8 cellular contexts compared by ENCODE assay signal in genomic region chr11:82927264-82927880, GRCh38. TPM values are rescaled to one million over a fixed set of nuclear protein-coding genes. Genes with fewer than 3 reads are reported as not detected.
A peak's percentile ranks its signal among the peaks of the same experiment; 100 is the strongest.
DNase-seq lines count a peak whose midpoint lies in the region; ATAC-seq and TF ChIP-seq lines count a peak whose summit lies in the region.

No MANE protein-coding gene starts in this region.

- H4K91ac ChIP-seq in neuronal stem cell (ENCODE audit: low read depth, low read length, poor library complexity) = no peak overlapping the region

- H2BK12ac ChIP-seq in neuronal stem cell (ENCODE audit: low read length) = no peak overlapping the region

- H3K4me2 ChIP-seq in neuronal stem cell (ENCODE audit: insufficient read depth, low read length, poor library complexity, severe bottlenecking) = no peak overlapping the region

- no peak overlapping the region for H3K14ac ChIP-seq in neuronal stem cell (ENCODE audit: low read length)

- H2BK5ac ChIP-seq in neuronal stem cell (ENCODE audit: low read length) = no peak overlapping the region

- no peak overlapping the region for H3K23ac ChIP-seq in neuronal stem cell (ENCODE audit: low read depth, low read length, poor library complexity)

- DNase-seq in AG10803 (ENCODE audit: low read depth) = peak; percentile 57
- no peak for DNase-seq in GM06990 (ENCODE audit: extremely low read depth, insufficient read length)
- peak; percentile 72 for DNase-seq in HCEC 1CT
- DNase-seq in MV-4-11 (lab: John Stamatoyannopoulos, UW) = peak; percentile 23
- peak; percentile 39 to 85 for DNase-seq in SW 1271 (lab: John Stamatoyannopoulos, UW)
- DNase-seq in epithelial cell of prostate (ENCODE audit: low read depth, low spot score) = peak; percentile 10
- DNase-seq in neuronal stem cell (ENCODE audit: low spot score) = peak; percentile 26

- no peaks in the 10 kb centered on the region for H3K4me1 ChIP-seq in neuronal stem cell (ENCODE audit: control insufficient read depth in 2 of 2, insufficient read depth in 1 of 2, low read depth in 1 of 2, low read length in 2 of 2)

- H3K18ac ChIP-seq in neuronal stem cell (ENCODE audit: low read length) = no peak overlapping the region

- H3K4ac ChIP-seq in neuronal stem cell (ENCODE audit: low read length) = no peak overlapping the region

- no peak overlapping the region for H2BK15ac ChIP-seq in neuronal stem cell (ENCODE audit: low read length)

- H3K27me3 ChIP-seq in GM06990 (replicated peaks; ENCODE audit: control insufficient read depth, insufficient read depth, low read length) (no peaks in the 10 kb centered on the region), neuronal stem cell (ENCODE audit: control insufficient read depth in 3 of 3, insufficient read depth in 3 of 3, low read depth in 1 of 3, low read length in 3 of 3) (no peaks in the 10 kb centered on the region)

- no peak overlapping the region for H2AK5ac ChIP-seq in neuronal stem cell (ENCODE audit: low read depth, low read length)

- TF ChIP-seq CTCF in AG10803 (conservative IDR thresholded peaks at IDR 0.05; ENCODE audit: low read length) = peak; percentile 87
- TF ChIP-seq CTCF in GM06990 (IDR thresholded peaks at IDR 0.05; ENCODE audit: insufficient read depth, low read length, poor library complexity, severe bottlenecking) = peak; percentile 69

- H3K9me3 ChIP-seq in neuronal stem cell (replicated peaks in 1 of 2; ENCODE audit: control insufficient read depth in 2 of 2, insufficient read depth in 1 of 2, low read depth in 1 of 2, low read length in 2 of 2) = no peaks in the 10 kb centered on the region

- H3K4me3 ChIP-seq in AG10803 (ENCODE audit: low read length) (no peak overlapping the region), GM06990 (replicated peaks; ENCODE audit: low read depth, low read length) (no peak overlapping the region), neuronal stem cell (ENCODE audit: low read length in 2 of 2) (no peak overlapping the region)

- no peak overlapping the region for H4K8ac ChIP-seq in neuronal stem cell (ENCODE audit: low read depth, low read length)

- no peak overlapping the region for H3K9ac ChIP-seq in neuronal stem cell (ENCODE audit: low read depth, low read length, poor library complexity)

- H3K36me3 ChIP-seq in GM06990 (ENCODE audit: control insufficient read depth, insufficient read depth, low read length) (no peaks in the 10 kb centered on the region; the same call in 1 of the 2 replicates), neuronal stem cell (replicated peaks in 1 of 2; ENCODE audit: control insufficient read depth in 2 of 2, insufficient read depth in 2 of 2, low read length in 2 of 2) (peaks cover 7 to 61% of the 10 kb centered on the region in 2 donors)

- no peak for ATAC-seq in HG02970 (IDR thresholded peaks at IDR 0.05; ENCODE audit: low FRiP score, unreplicated experiment)

- H2BK120ac ChIP-seq in neuronal stem cell (ENCODE audit: low read depth, low read length) = no peak overlapping the region

- H3K79me1 ChIP-seq in neuronal stem cell (ENCODE audit: low read depth, low read length) = no peaks in the 10 kb centered on the region

- no peak overlapping the region for H2AFZ ChIP-seq in neuronal stem cell (ENCODE audit: low read length)

- H3K27ac ChIP-seq in epithelial cell of prostate (no peak overlapping the region), neuronal stem cell (replicated peaks; ENCODE audit: low read length) (no peak overlapping the region)

RNA-seq across cellular contexts. Expression of gene DDIAS, which starts 25.8 kb away (rescaled TPM):
- 12.6 TPM for polyA plus RNA-seq in neuronal stem cell (2013, experiment 1 of 2)
- 12.1 TPM for polyA plus RNA-seq in neuronal stem cell (2013, experiment 2 of 2)

RNA-seq across cellular contexts. Expression of gene PRCP, which starts 27.1 kb away (rescaled TPM):
- 22.8 TPM for polyA plus RNA-seq in neuronal stem cell (2013, experiment 1 of 2)
- polyA plus RNA-seq in neuronal stem cell (2013, experiment 2 of 2) = 21.8 TPM
